Comparison of ENCODE assay signal across 1 cellular context in genomic region chr6:46635462-46635861, GRCh38.
TF ChIP-seq lines count a peak whose summit lies in the region.

No MANE protein-coding gene starts in this region.

TF ChIP-seq in GM12891, 5 proteins besides CTCF, POLR2A, EP300 and RAD21:
- peak; percentile 27; the same call in 1 of the 2 replicates for TF ChIP-seq SPI1 (IDR thresholded peaks at IDR 0.05; ENCODE audit: low read depth, low read length)
- no peak for TF ChIP-seq POLR2AphosphoS5 (IDR thresholded peaks at IDR 0.05; ENCODE audit: low read depth, low read length)
- TF ChIP-seq PAX5 (IDR thresholded peaks at IDR 0.05; ENCODE audit: insufficient read depth, low read length, severe bottlenecking): no peak
- TF ChIP-seq POU2F2 (IDR thresholded peaks at IDR 0.05; ENCODE audit: low read depth, low read length): no peak
TF ChIP-seq in GM12891: peak in this region for 1.
